18 cellular contexts compared by ENCODE assay signal in genomic region chr5:76861616-76862015, GRCh38. TPM values are rescaled to one million over a fixed set of nuclear protein-coding genes. Genes with fewer than 3 reads are reported as not detected.
"Had no signal": no experiment of that assay in that cellular context is flagged by ENCODE, and none has a peak within 500 bp of the region (broad histone marks: within the 10 kb centered on the region; RNA-seq: fewer than 3 reads in every experiment).

No MANE protein-coding gene starts in this region.

- H3K4me3 Mint-ChIP-seq: activated CD4-positive, alpha-beta T cell treated with anti-CD3 and anti-CD28 coated beads, Interleukin-2, amount 10 ng/mL, durations not matched to agents 7 days and 5 days; activated naive CD4-positive, alpha-beta T cell treated with anti-CD3 and anti-CD28 coated beads for 36 hours; activated T-helper 1 cell treated with anti-CD3 and anti-CD28 coated beads, Interleukin-12 subunit alpha, Interleukin-12 subunit beta, Interleukin-2, Interleukin-4 antibody, amounts not matched to agents 30 ng/mL and 10 ng/mL and 1 ng/mL, durations not matched to agents 14 hours and 24 hours and 36 hours; brain; effector memory CD8-positive, alpha-beta T cell had no signal

- H3K27me3 Mint-ChIP-seq: activated CD4-positive, alpha-beta T cell treated with anti-CD3 and anti-CD28 coated beads, Interleukin-2, amount 10 ng/mL, durations not matched to agents 7 days and 5 days; brain; effector memory CD8-positive, alpha-beta T cell had no signal

- H3K4me1 Mint-ChIP-seq: brain had no signal

- H3K27ac ChIP-seq: epithelial cell of prostate, lower lobe of right lung, prostate gland, transverse colon had no signal

- H3K27ac Mint-ChIP-seq: activated CD4-positive, alpha-beta T cell treated with anti-CD3 and anti-CD28 coated beads, Interleukin-2, amount 10 ng/mL, durations not matched to agents 7 days and 5 days; activated naive CD4-positive, alpha-beta T cell treated with anti-CD3 and anti-CD28 coated beads for 36 hours; activated T-helper 1 cell treated with anti-CD3 and anti-CD28 coated beads, Interleukin-12 subunit alpha, Interleukin-12 subunit beta, Interleukin-2, Interleukin-4 antibody, amounts not matched to agents 30 ng/mL and 10 ng/mL and 1 ng/mL, durations not matched to agents 14 hours and 24 hours and 36 hours; effector memory CD8-positive, alpha-beta T cell had no signal

- H3K36me3 Mint-ChIP-seq: brain had no signal

- H3K4me3 ChIP-seq: lower lobe of right lung, prostate gland, smooth muscle cell, transverse colon had no signal

- DNase-seq: activated CD4-positive, alpha-beta T cell treated with anti-CD3 and anti-CD28 coated beads, Interleukin-2, amount 10 ng/mL, durations not matched to agents 7 days and 5 days; activated CD8-positive, alpha-beta memory T cell treated with anti-CD3 and anti-CD28 coated beads for 24 hours; activated naive CD4-positive, alpha-beta T cell treated with anti-CD3 and anti-CD28 coated beads for 36 hours; effector memory CD8-positive, alpha-beta T cell; foreskin fibroblast; hypothalamus; lower lobe of right lung; right cardiac atrium; stimulated activated CD4-positive, alpha-beta T cell treated with anti-CD3 and anti-CD28 coated beads, Interleukin-4, amount 100 ng/mL, for 4 hours; stimulated activated CD8-positive, alpha-beta memory T cell treated with anti-CD3 and anti-CD28 coated beads, Interleukin-4, amount 100 ng/mL, for 48 hours; stimulated activated naive CD4-positive, alpha-beta T cell treated with Interleukin-2 at 50 U/mL for 16 hours; transverse colon had no signal

- H3K9me3 Mint-ChIP-seq: activated naive CD4-positive, alpha-beta T cell treated with anti-CD3 and anti-CD28 coated beads for 36 hours; effector memory CD8-positive, alpha-beta T cell had no signal

- ATAC-seq: effector memory CD8-positive, alpha-beta T cell; lower lobe of right lung; right cardiac atrium had no signal

RNA-seq across cellular contexts. Expression of gene S100Z, which starts 11.8 kb away (rescaled TPM):
- total RNA-seq: osteoblast, right cardiac atrium, smooth muscle cell had no signal
